14 cellular contexts compared by ENCODE assay signal in genomic region chr15:93274276-93274675, GRCh38.
"Had no signal": no experiment of that assay in that cellular context is flagged by ENCODE, and none has a peak within 500 bp of the region (broad histone marks: within the 10 kb centered on the region; RNA-seq: fewer than 3 reads in every experiment).

No MANE protein-coding gene starts in this region.

- H3K27me3 ChIP-seq: hepatocyte, sigmoid colon, testis had no signal

- DNase-seq: activated CD4-positive, alpha-beta T cell treated with anti-CD3 and anti-CD28 coated beads, Interleukin-2, amount 50 U/mL, for 48 hours; foreskin fibroblast; left ventricle myocardium inferior; sigmoid colon; stimulated activated CD4-positive, alpha-beta T cell treated with anti-CD3 and anti-CD28 coated beads, Interleukin-4, amount 100 ng/mL, for 24 hours; T-helper 2 cell; testis; WERI-Rb-1 had no signal

- H3K27me3 Mint-ChIP-seq: activated naive CD8-positive, alpha-beta T cell had no signal

- H3K27ac Mint-ChIP-seq: activated naive CD8-positive, alpha-beta T cell; stimulated activated memory B cell treated with anti-CD40 and anti-IgM and Interleukin-4, amounts not matched to agents 10 μg/mL and 1 μg/mL and 100 μg/mL, for 72 hours; type B pancreatic cell had no signal

- H3K4me3 Mint-ChIP-seq: activated naive CD8-positive, alpha-beta T cell; stimulated activated memory B cell treated with anti-CD40 and anti-IgM and Interleukin-4, amounts not matched to agents 10 μg/mL and 1 μg/mL and 100 μg/mL, for 72 hours; type B pancreatic cell had no signal

- ATAC-seq: stimulated activated memory B cell treated with anti-CD40 and anti-IgM and Interleukin-4, amounts not matched to agents 10 μg/mL and 1 μg/mL and 100 μg/mL, for 72 hours had no signal

- H3K4me1 ChIP-seq: left ventricle myocardium inferior, parathyroid adenoma, sigmoid colon, testis had no signal

- H3K9me3 ChIP-seq: testis had no signal

- H3K36me3 ChIP-seq: sigmoid colon, WERI-Rb-1 had no signal

- H3K4me2 ChIP-seq: hepatocyte had no signal

- H3K4me3 ChIP-seq: hepatocyte, left ventricle myocardium inferior, sigmoid colon, testis had no signal

- H2AFZ ChIP-seq: hepatocyte, parathyroid adenoma had no signal

- H3K36me3 Mint-ChIP-seq: activated naive CD8-positive, alpha-beta T cell; stimulated activated memory B cell treated with anti-CD40 and anti-IgM and Interleukin-4, amounts not matched to agents 10 μg/mL and 1 μg/mL and 100 μg/mL, for 72 hours; type B pancreatic cell had no signal

- H3K79me2 ChIP-seq: hepatocyte, parathyroid adenoma had no signal

- H3K4me1 Mint-ChIP-seq: stimulated activated memory B cell treated with anti-CD40 and anti-IgM and Interleukin-4, amounts not matched to agents 10 μg/mL and 1 μg/mL and 100 μg/mL, for 72 hours had no signal

- H3K27ac ChIP-seq: epithelial cell of prostate, hepatocyte, left ventricle myocardium inferior, parathyroid adenoma, sigmoid colon, testis, WERI-Rb-1 had no signal
